ENCODE assay signal across 18 cellular contexts in the genomic region with DNA sequence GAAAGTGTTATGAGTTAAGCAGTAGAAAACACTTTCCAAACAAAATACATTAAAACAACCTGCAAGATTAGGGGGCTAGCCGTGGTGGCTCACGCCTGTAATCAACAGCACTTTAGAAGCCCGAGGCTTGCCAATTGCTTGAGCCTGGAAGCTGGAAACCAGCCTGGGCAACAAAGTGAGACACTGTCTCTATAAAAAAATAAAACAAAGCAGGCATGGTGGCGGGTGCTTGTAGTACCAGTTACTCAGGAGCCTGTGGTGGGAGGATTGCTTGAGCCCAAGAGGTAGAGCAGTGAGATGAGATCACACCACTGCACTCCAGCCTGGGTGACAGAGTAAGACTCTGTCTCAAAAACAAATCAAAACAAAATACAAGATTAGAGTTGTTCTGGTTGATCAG.
DNase-seq lines count a peak whose midpoint lies in the region; ATAC-seq and TF ChIP-seq lines count a peak whose summit lies in the region.
"Had no signal": no experiment of that assay in that cellular context is flagged by ENCODE, and none has a peak within 500 bp of the region (broad histone marks: within the 10 kb centered on the region; RNA-seq: fewer than 3 reads in every experiment).

No MANE protein-coding gene starts in this region.

- intact Hi-C loops in gastrocnemius medialis (cut with DNase I; ENCODE audit: low total_unique reads), result no loop called here

- TF ChIP-seq POLR2A in gastrocnemius medialis (IDR thresholded peaks at IDR 0.05), result no peak

- H3K9me3 ChIP-seq in gastrocnemius medialis, result no peaks in the 10 kb centered on the region

- no peaks in the 10 kb centered on the region for H3K27me3 ChIP-seq in gastrocnemius medialis
- H3K27me3 ChIP-seq: BLaER1 treated with 17β-estradiol and CSF1 and Interleukin-3, amounts not matched to agents 10 nM and 100 nM; hepatocyte had no signal

- peak overlapping the region; percentile 2 to 29 (median 12) for H3K4me3 ChIP-seq in gastrocnemius medialis
- H3K4me3 ChIP-seq: BLaER1 treated with 17β-estradiol and CSF1 and Interleukin-3, amounts not matched to agents 10 nM and 100 nM; hepatocyte; PC-9 had no signal

- no peak for TF ChIP-seq CTCF in gastrocnemius medialis (IDR thresholded peaks at IDR 0.05 in 4 of 5, conservative IDR thresholded peaks at IDR 0.05 in 1 of 5)

- H3K4me1 ChIP-seq in gastrocnemius medialis, result peaks cover 13 to 17% of the 10 kb centered on the region in 2 donors

- peak; percentile 52 to 64 for ATAC-seq in gastrocnemius medialis
- no peak for ATAC-seq in GM18502 (IDR thresholded peaks at IDR 0.05; ENCODE audit: poor library complexity, unreplicated experiment)
- no peak for ATAC-seq in GM21526 (IDR thresholded peaks at IDR 0.05; ENCODE audit: low FRiP score, unreplicated experiment)
- ATAC-seq: esophagus mucosa; naive thymus-derived CD4-positive, alpha-beta T cell had no signal

- in situ Hi-C loops in gastrocnemius medialis (cut with MboI; ENCODE audit: low sequenced_read_pairs in 4 of 4), result no loop called here

- DNase-seq in H4 (ENCODE audit: low spot score) (peak; percentile 3), caudate nucleus (lab: John Stamatoyannopoulos, UW) (peak in 27 of 61 donors; percentile 0 to 41 (median 6)), kidney tubule cell (ENCODE audit: low spot score) (peak; percentile 51), gastrocnemius medialis (peak in 1 of 2 donors; percentile 17), NCI-H2171 treated with DMSO at 0.1 percent for 48 hours (lab: John Stamatoyannopoulos, UW) (no peak), T-helper 2 cell (no peak)
- DNase-seq: cortex of kidney; DMS79; naive thymus-derived CD4-positive, alpha-beta T cell; NCI-H1105 treated with DMSO at 0.1 percent for 48 hours; NCI-H2227 treated with DMSO at 0.1 percent for 48 hours; PC-9; stimulated activated naive CD4-positive, alpha-beta T cell treated with Interleukin-2 at 50 U/mL for 16 hours had no signal

- H3K27ac ChIP-seq in caudate nucleus (ENCODE audit: low read depth, low read length), result peak overlapping the region; percentile 7
- peak overlapping the region; percentile 16 to 67 (median 49) for H3K27ac ChIP-seq in gastrocnemius medialis
- H3K27ac ChIP-seq: BLaER1 treated with 17β-estradiol and CSF1 and Interleukin-3, amounts not matched to agents 10 nM and 100 nM; hepatocyte; PC-9 had no signal

- no peaks in the 10 kb centered on the region for H3K36me3 ChIP-seq in gastrocnemius medialis
- H3K36me3 ChIP-seq: BLaER1 treated with 17β-estradiol and CSF1 and Interleukin-3, amounts not matched to agents 10 nM and 100 nM had no signal

Comparison
In these comparisons a context has a peak if more than half of its experiments do, and no peak if none do; other contexts are left out.
1. DNase-seq: peak in H4 (single experiment) and kidney tubule cell (single experiment); none in NCI-H2171 treated with DMSO at 0.1 percent for 48 hours (single experiment) and T-helper 2 cell (0 of 5).
2. ATAC-seq: peak in gastrocnemius medialis (2 of 2); none in GM18502 (single experiment) and GM21526 (single experiment).